Comparison of ENCODE assay signal across 15 cellular contexts in the genomic region with DNA sequence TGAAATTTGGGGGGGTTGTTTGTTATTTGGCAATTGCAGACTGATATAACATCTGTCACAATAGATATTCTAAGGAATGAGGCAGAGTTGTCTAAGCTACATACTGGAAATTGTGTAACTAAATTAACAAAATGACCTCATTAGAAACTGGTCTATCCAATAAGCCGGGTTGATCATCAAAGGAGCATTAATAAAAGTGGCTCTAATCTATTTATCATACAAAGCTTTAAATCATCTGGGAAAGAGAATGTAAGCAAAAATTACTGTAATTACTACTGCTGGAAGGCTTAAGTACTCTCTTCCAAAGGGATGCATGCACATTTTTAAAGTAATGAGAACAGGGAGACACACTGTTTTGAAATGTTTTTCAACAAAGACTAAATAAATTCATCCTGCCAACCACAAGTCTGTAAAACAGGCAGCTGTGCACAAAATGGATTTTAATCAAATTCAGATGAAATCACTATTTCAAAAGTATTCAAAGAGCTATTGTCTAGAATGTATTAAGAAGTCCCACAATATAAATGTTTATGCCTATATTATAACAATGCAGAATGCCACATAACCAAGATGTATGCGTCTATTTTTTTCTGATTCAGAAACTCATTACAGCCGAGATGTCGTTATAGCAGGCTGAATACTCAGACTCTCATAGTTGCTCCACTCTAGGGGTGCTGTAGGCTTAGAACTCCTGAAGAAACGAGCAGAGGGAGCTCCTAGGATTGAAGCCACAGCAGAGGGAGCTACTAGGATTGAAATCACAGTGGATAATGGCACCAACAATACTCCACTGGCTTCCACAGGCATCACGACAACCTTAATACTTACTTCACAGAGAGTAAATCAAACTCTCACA.
"Had no signal": no experiment of that assay in that cellular context is flagged by ENCODE, and none has a peak within 500 bp of the region (broad histone marks: within the 10 kb centered on the region; RNA-seq: fewer than 3 reads in every experiment).

No MANE protein-coding gene starts in this region.

- H3K27ac Mint-ChIP-seq: activated CD8-positive, alpha-beta memory T cell treated with anti-CD3 and anti-CD28 coated beads, Interleukin-2, amount 10 ng/mL, durations not matched to agents 7 days and 5 days; activated naive CD8-positive, alpha-beta T cell; activated T-cell treated with anti-CD3 and anti-CD28 coated beads, Interleukin-2, amount 50 U/mL, for 24 hours; naive thymus-derived CD8-positive, alpha-beta T cell; stimulated activated effector memory CD8-positive, alpha-beta T cell treated with anti-CD3 and anti-CD28 coated beads, Interleukin-12 subunit alpha, Interleukin-12 subunit beta, amount 100 ng/mL, for 72 hours had no signal

- H3K9me3 Mint-ChIP-seq: activated T-cell treated with anti-CD3 and anti-CD28 coated beads, Interleukin-2, amount 50 U/mL, for 24 hours; naive thymus-derived CD8-positive, alpha-beta T cell had no signal

- H3K27me3 Mint-ChIP-seq: activated CD8-positive, alpha-beta memory T cell treated with anti-CD3 and anti-CD28 coated beads, Interleukin-2, amount 10 ng/mL, durations not matched to agents 7 days and 5 days; activated naive CD8-positive, alpha-beta T cell; activated T-cell treated with anti-CD3 and anti-CD28 coated beads, Interleukin-2, amount 50 U/mL, for 24 hours; naive thymus-derived CD8-positive, alpha-beta T cell had no signal

- H3K36me3 ChIP-seq: uterus had no signal

- H3K27ac ChIP-seq: lower lobe of right lung, neutrophil, right atrium auricular region, tibial artery, uterus had no signal

- H3K4me1 Mint-ChIP-seq: activated CD8-positive, alpha-beta memory T cell treated with anti-CD3 and anti-CD28 coated beads, Interleukin-2, amount 10 ng/mL, durations not matched to agents 7 days and 5 days; naive thymus-derived CD8-positive, alpha-beta T cell; stimulated activated effector memory CD8-positive, alpha-beta T cell treated with anti-CD3 and anti-CD28 coated beads, Interleukin-12 subunit alpha, Interleukin-12 subunit beta, amount 100 ng/mL, for 72 hours had no signal

- DNase-seq: activated CD4-positive, alpha-beta T cell treated with anti-CD3 and anti-CD28 coated beads for 1 hour; activated CD4-positive, alpha-beta T cell treated with anti-CD3 and anti-CD28 coated beads, Interleukin-2, amount 50 U/mL, for 48 hours; activated CD8-positive, alpha-beta memory T cell treated with anti-CD3 and anti-CD28 coated beads, Interleukin-2, amount 10 ng/mL, durations not matched to agents 7 days and 5 days; activated effector memory CD4-positive, alpha-beta T cell treated with Interleukin-2 at 50 U/mL for 16 hours; activated T-cell treated with anti-CD3 and anti-CD28 coated beads, Interleukin-2, amount 50 U/mL, for 24 hours; lower lobe of right lung; naive thymus-derived CD8-positive, alpha-beta T cell; posterior cingulate gyrus; tibial artery; uterus had no signal

- ATAC-seq: activated CD8-positive, alpha-beta memory T cell treated with anti-CD3 and anti-CD28 coated beads, Interleukin-2, amount 10 ng/mL, durations not matched to agents 7 days and 5 days; lower lobe of right lung; naive thymus-derived CD8-positive, alpha-beta T cell; stimulated activated effector memory CD8-positive, alpha-beta T cell treated with anti-CD3 and anti-CD28 coated beads, Interleukin-12 subunit alpha, Interleukin-12 subunit beta, amount 100 ng/mL, for 72 hours had no signal

- H3K4me3 ChIP-seq: lower lobe of right lung, right atrium auricular region, smooth muscle cell, tibial artery, uterus had no signal

- H3K27me3 ChIP-seq: neutrophil, right atrium auricular region, tibial artery, uterus had no signal

- H3K4me3 Mint-ChIP-seq: activated CD8-positive, alpha-beta memory T cell treated with anti-CD3 and anti-CD28 coated beads, Interleukin-2, amount 10 ng/mL, durations not matched to agents 7 days and 5 days; activated naive CD8-positive, alpha-beta T cell; activated T-cell treated with anti-CD3 and anti-CD28 coated beads, Interleukin-2, amount 50 U/mL, for 24 hours; naive thymus-derived CD8-positive, alpha-beta T cell; stimulated activated effector memory CD8-positive, alpha-beta T cell treated with anti-CD3 and anti-CD28 coated beads, Interleukin-12 subunit alpha, Interleukin-12 subunit beta, amount 100 ng/mL, for 72 hours had no signal

- H3K4me1 ChIP-seq: lower lobe of right lung, right atrium auricular region, uterus had no signal

- H3K36me3 Mint-ChIP-seq: activated CD8-positive, alpha-beta memory T cell treated with anti-CD3 and anti-CD28 coated beads, Interleukin-2, amount 10 ng/mL, durations not matched to agents 7 days and 5 days had no signal

- H3K4me2 ChIP-seq: smooth muscle cell had no signal

- H3K9me3 ChIP-seq: lower lobe of right lung, neutrophil, right atrium auricular region, tibial artery, uterus had no signal
